Comparison of ENCODE assay signal across 14 cellular contexts in the genomic region with DNA sequence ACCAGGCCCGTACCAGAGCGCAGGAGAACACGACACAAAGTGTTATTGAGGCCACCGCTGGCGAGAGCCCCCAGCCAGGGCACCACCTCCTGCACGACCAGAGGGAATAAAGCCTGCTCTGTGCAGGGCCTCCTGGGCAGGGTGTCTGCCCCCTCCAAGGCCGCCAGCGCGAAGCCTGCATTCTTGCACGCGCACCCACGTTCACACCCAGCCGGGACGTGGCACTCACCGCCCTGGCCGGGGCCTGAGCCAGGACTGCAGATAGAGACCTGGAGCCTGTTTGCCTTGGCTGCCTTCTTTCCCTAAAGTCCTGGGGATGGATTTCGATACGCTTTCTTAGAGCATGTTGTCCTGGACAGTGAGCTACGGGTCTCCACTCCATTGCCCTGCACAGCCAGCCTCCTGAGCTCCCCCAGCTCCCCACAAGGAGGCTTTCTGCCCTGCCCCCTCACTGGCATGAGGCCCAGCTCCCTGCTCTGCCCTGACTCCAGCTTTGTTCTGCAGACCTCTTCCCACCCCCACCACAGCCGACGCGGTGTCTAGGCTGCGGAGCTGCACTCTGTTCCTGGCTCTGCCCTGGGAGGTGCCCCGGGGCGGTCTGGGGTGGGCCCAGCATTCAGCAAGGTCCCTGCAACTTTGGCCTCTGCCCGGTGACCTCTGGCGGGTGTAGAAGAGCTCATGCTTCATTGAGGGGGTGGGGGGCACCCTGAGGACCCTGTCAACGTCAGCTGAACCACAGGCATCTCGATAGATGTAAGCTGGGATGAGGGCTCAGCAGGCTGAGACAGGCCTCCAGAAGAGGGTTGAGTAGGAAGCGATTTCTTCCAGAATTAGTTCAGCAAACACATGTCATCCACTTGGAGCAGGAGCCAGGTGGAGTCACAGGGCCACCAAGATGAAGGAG.
A peak's percentile ranks its signal among the peaks of the same experiment; 100 is the strongest.
DNase-seq lines count a peak whose midpoint lies in the region; ATAC-seq and TF ChIP-seq lines count a peak whose summit lies in the region.
"Had no signal": no experiment of that assay in that cellular context is flagged by ENCODE, and none has a peak within 500 bp of the region (broad histone marks: within the 10 kb centered on the region; RNA-seq: fewer than 3 reads in every experiment).

No MANE protein-coding gene starts in this region.

- H3K9me3 ChIP-seq in left ventricle myocardium inferior (replicated peaks), result no peaks in the 10 kb centered on the region

- DNase-seq in activated naive CD4-positive, alpha-beta T cell treated with anti-CD3 and anti-CD28 coated beads, Interleukin-2, amount 50 U/mL, for 72 hours (ENCODE audit: low spot score in 2 of 2), result no peak
- DNase-seq in activated naive CD4-positive, alpha-beta T cell treated with anti-CD3 and anti-CD28 coated beads for 36 hours, result no peak
- DNase-seq in left ventricle myocardium inferior (peak; percentile 58), osteocyte (ENCODE audit: extremely low spot score, unreplicated experiment) (peak; percentile 84), DMS153 treated with DMSO at 0.1 percent for 48 hours (lab: John Stamatoyannopoulos, UW; ENCODE audit: unreplicated experiment) (no peak)
- DNase-seq in stimulated activated CD8-positive, alpha-beta memory T cell treated with anti-CD3 and anti-CD28 coated beads, Interleukin-4, amount 100 ng/mL, for 48 hours, result no peak
- DNase-seq in stimulated activated CD4-positive, alpha-beta T cell treated with anti-CD3 and anti-CD28 coated beads, Interleukin-2, amount 100 ng/mL, for 48 hours, result no peak
- DNase-seq: DMS 273 treated with DMSO at 0.1 percent for 48 hours; HFFc6; naive thymus-derived CD8-positive, alpha-beta T cell; NCI-H2107; stimulated activated naive CD8-positive, alpha-beta T cell treated with anti-CD3 and anti-CD28 coated beads, Interleukin-15, Interleukin-2, amounts not matched to agents 100 U/mL and 50 U/mL, for 24 hours had no signal

- H3K27ac Mint-ChIP-seq in activated naive CD4-positive, alpha-beta T cell treated with anti-CD3 and anti-CD28 coated beads, Interleukin-2, amount 50 U/mL, for 72 hours, result peak overlapping the region; percentile 57 to 64
- no peak overlapping the region for H3K27ac Mint-ChIP-seq in activated naive CD4-positive, alpha-beta T cell treated with anti-CD3 and anti-CD28 coated beads for 36 hours
- H3K27ac Mint-ChIP-seq in osteocyte (ENCODE audit: unreplicated experiment), result no peak overlapping the region
- H3K27ac Mint-ChIP-seq: HFFc6; naive thymus-derived CD8-positive, alpha-beta T cell had no signal

- H3K36me3 ChIP-seq in left ventricle myocardium inferior, result peaks cover 20% of the 10 kb centered on the region

- H3K27ac ChIP-seq in left ventricle myocardium inferior (replicated peaks), result peak overlapping the region; percentile 33

- CTCF ChIA-PET in activated naive CD4-positive, alpha-beta T cell treated with anti-CD3 and anti-CD28 coated beads for 36 hours (lab: Charles Lee), result interaction anchor here (0.5 to 1.3 kb wide), 4 partner anchors 45 to 141 kb away, joined by 3 read pairs; no protein-coding TSS in a partner anchor

- H3K4me1 ChIP-seq in left ventricle myocardium inferior, result peaks cover 31% of the 10 kb centered on the region

- no peaks in the 10 kb centered on the region for H3K27me3 ChIP-seq in left ventricle myocardium inferior (ENCODE audit: low read depth)

- no peak for TF ChIP-seq CTCF in left ventricle myocardium inferior (IDR thresholded peaks at IDR 0.05; ENCODE audit: borderline replicate concordance)
- TF ChIP-seq CTCF in osteocyte (IDR thresholded peaks at IDR 0.05), result no peak

- ATAC-seq in activated naive CD4-positive, alpha-beta T cell treated with anti-CD3 and anti-CD28 coated beads, Interleukin-2, amount 50 U/mL, for 72 hours, result no peak
- no peak for ATAC-seq in GM18511 (IDR thresholded peaks at IDR 0.05; ENCODE audit: unreplicated experiment)
- ATAC-seq: esophagus mucosa; naive thymus-derived CD8-positive, alpha-beta T cell; stimulated activated naive CD8-positive, alpha-beta T cell treated with anti-CD3 and anti-CD28 coated beads, Interleukin-15, Interleukin-2, amounts not matched to agents 100 U/mL and 50 U/mL, for 24 hours had no signal

- no peak overlapping the region for H3K4me3 Mint-ChIP-seq in activated naive CD4-positive, alpha-beta T cell treated with anti-CD3 and anti-CD28 coated beads for 36 hours
- no peak overlapping the region for H3K4me3 Mint-ChIP-seq in osteocyte (ENCODE audit: unreplicated experiment)
- H3K4me3 Mint-ChIP-seq: HFFc6; naive thymus-derived CD8-positive, alpha-beta T cell had no signal

- H3K4me1 Mint-ChIP-seq in activated naive CD4-positive, alpha-beta T cell treated with anti-CD3 and anti-CD28 coated beads for 36 hours (ENCODE audit: low read depth), result no peaks in the 10 kb centered on the region
- peaks cover 28% of the 10 kb centered on the region for H3K4me1 Mint-ChIP-seq in osteocyte (ENCODE audit: unreplicated experiment)

- no peaks in the 10 kb centered on the region for H3K36me3 Mint-ChIP-seq in activated naive CD4-positive, alpha-beta T cell treated with anti-CD3 and anti-CD28 coated beads, Interleukin-2, amount 50 U/mL, for 72 hours
- H3K36me3 Mint-ChIP-seq in activated naive CD4-positive, alpha-beta T cell treated with anti-CD3 and anti-CD28 coated beads for 36 hours (ENCODE audit: low read depth), result no peaks in the 10 kb centered on the region
- peaks cover 21% of the 10 kb centered on the region for H3K36me3 Mint-ChIP-seq in osteocyte (ENCODE audit: unreplicated experiment)
- H3K36me3 Mint-ChIP-seq: naive thymus-derived CD8-positive, alpha-beta T cell had no signal

- peak overlapping the region; percentile 2 for H3K4me3 ChIP-seq in left ventricle myocardium inferior

- H3K9me3 Mint-ChIP-seq in activated naive CD4-positive, alpha-beta T cell treated with anti-CD3 and anti-CD28 coated beads, Interleukin-2, amount 50 U/mL, for 72 hours, result no peaks in the 10 kb centered on the region
- no peaks in the 10 kb centered on the region for H3K9me3 Mint-ChIP-seq in activated naive CD4-positive, alpha-beta T cell treated with anti-CD3 and anti-CD28 coated beads for 36 hours
- H3K9me3 Mint-ChIP-seq in osteocyte (ENCODE audit: unreplicated experiment), result no peaks in the 10 kb centered on the region
- H3K9me3 Mint-ChIP-seq: HFFc6; naive thymus-derived CD8-positive, alpha-beta T cell had no signal

- H3K27me3 Mint-ChIP-seq in activated naive CD4-positive, alpha-beta T cell treated with anti-CD3 and anti-CD28 coated beads for 36 hours (ENCODE audit: low read depth), result no peaks in the 10 kb centered on the region
- no peaks in the 10 kb centered on the region for H3K27me3 Mint-ChIP-seq in osteocyte (ENCODE audit: unreplicated experiment)
- H3K27me3 Mint-ChIP-seq: naive thymus-derived CD8-positive, alpha-beta T cell had no signal

- intact Hi-C loops in activated naive CD4-positive, alpha-beta T cell treated with anti-CD3 and anti-CD28 coated beads for 36 hours (cut with micrococcal nuclease), result no loop called here
- intact Hi-C loops in left ventricle myocardium inferior (cut with micrococcal nuclease), result no loop called here

Comparison
In these comparisons a context has a peak if more than half of its experiments do, and no peak if none do; other contexts are left out.
1. H3K27ac Mint-ChIP-seq: peak in activated naive CD4-positive, alpha-beta T cell treated with anti-CD3 and anti-CD28 coated beads, Interleukin-2, amount 50 U/mL, for 72 hours (2 of 2); none in activated naive CD4-positive, alpha-beta T cell treated with anti-CD3 and anti-CD28 coated beads for 36 hours (single experiment) and osteocyte (single experiment).
2. DNase-seq: peak in left ventricle myocardium inferior (single experiment) and osteocyte (single experiment); none in activated naive CD4-positive, alpha-beta T cell treated with anti-CD3 and anti-CD28 coated beads, Interleukin-2, amount 50 U/mL, for 72 hours (0 of 2), activated naive CD4-positive, alpha-beta T cell treated with anti-CD3 and anti-CD28 coated beads for 36 hours (single experiment), DMS153 treated with DMSO at 0.1 percent for 48 hours (single experiment), stimulated activated CD8-positive, alpha-beta memory T cell treated with anti-CD3 and anti-CD28 coated beads, Interleukin-4, amount 100 ng/mL, for 48 hours (single experiment) and stimulated activated CD4-positive, alpha-beta T cell treated with anti-CD3 and anti-CD28 coated beads, Interleukin-2, amount 100 ng/mL, for 48 hours (0 of 2).